8 cellular contexts compared by ENCODE assay signal in the genomic region with DNA sequence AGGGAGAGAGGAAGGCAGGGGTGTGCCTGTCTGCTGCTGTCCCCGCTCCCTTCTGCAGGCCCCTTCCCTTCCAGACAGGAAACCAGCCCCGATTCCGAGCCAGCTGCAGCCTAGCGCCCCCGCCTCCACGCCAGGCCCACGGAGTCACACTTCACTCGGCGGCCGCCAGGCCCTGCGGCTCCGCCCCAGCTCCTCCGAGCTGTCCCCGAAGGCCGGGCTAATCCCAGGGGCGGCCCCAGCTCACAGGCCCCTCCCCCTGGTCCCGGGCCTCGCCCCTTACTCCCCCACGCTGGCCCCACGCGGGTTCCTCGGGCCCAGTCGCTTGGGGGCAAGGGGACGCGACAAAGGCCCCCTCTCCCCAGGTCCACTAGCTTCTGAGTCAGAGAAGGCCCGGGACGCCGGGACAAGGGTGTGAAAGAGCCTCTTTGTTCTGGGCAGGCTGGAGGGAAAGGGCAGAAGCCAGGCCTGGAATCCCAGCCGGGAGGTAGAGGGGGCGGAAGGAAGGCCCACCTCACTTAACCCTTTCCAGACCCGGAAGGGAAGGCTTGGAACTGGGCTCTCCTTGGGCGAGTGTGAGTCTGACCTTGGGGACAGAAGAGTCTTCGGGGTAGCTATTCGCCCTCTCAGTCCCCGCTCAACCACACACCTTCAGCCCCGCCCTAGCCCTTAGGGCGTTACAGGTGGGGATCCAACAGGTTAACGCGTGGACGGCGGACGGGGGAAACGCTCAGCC. TPM values are rescaled to one million over a fixed set of nuclear protein-coding genes. Genes with fewer than 3 reads are reported as not detected.
A peak's percentile ranks its signal among the peaks of the same experiment; 100 is the strongest.
DNase-seq lines count a peak whose midpoint lies in the region; ATAC-seq and TF ChIP-seq lines count a peak whose summit lies in the region.

No MANE protein-coding gene starts in this region.

- H2AFZ ChIP-seq in KMS-11 (ENCODE audit: low read depth), result peak overlapping the region; percentile 75

- TF ChIP-seq CTCF in KMS-11 (conservative IDR thresholded peaks at IDR 0.05; ENCODE audit: low read depth, low read length) (no peak), body of pancreas (IDR thresholded peaks at IDR 0.05) (peak in 6 of 7 experiments; percentile 20 to 65 (median 55))

- 5 to 9% methylated on average over 9 to 41 of the region's 43 CpGs for WGBS in body of pancreas, 2 donors
- WGBS in iPS DF 6.9 (ENCODE audit: insufficient coverage, insufficient read length), result no CpG with 5 or more reads among the region's 43 CpGs

- peak overlapping the region; percentile 67 for H3K9ac ChIP-seq in KMS-11

- H3K27ac ChIP-seq in KMS-11 (0 out of 2 replicates have a peak overlapping the region, but pooled peaks have one; percentile 12), SJCRH30 (peak overlapping the region; percentile 100), body of pancreas (peak overlapping the region; percentile 95 to 98 (median 96)), iPS DF 6.9 (ENCODE audit: low read length) (no peak overlapping the region)

- H3K36me3 ChIP-seq in KMS-11 (ENCODE audit: insufficient read depth), result no peaks in the 10 kb centered on the region
- H3K36me3 ChIP-seq in SJCRH30, result peaks cover under 1% of the 10 kb centered on the region; the same call in 1 of the 2 replicates
- H3K36me3 ChIP-seq in body of pancreas (replicated peaks in 1 of 2; ENCODE audit: insufficient read depth in 1 of 2, low read depth in 2 of 2), result no peaks in the 10 kb centered on the region
- no peaks in the 10 kb centered on the region for H3K36me3 ChIP-seq in iPS DF 6.9 (ENCODE audit: control insufficient read depth, insufficient read depth, low read length)

- H3K27me3 ChIP-seq in KMS-11 (ENCODE audit: insufficient read depth, low read depth) (no peaks in the 10 kb centered on the region), SJCRH30 (no peaks in the 10 kb centered on the region), body of pancreas (no peaks in the 10 kb centered on the region), iPS DF 6.9 (ENCODE audit: control insufficient read depth, insufficient read depth, low read length) (no peaks in the 10 kb centered on the region)

- TF ChIP-seq POLR2A in body of pancreas (IDR thresholded peaks at IDR 0.05), result peak; percentile 68 to 81 (median 80)

- ATAC-seq in body of pancreas, result peak; percentile 81

- DNase-seq in SIG-M5 treated with dmso at 0.1 percent for 504 hours (lab: John Stamatoyannopoulos, UW; ENCODE audit: unreplicated experiment) (peak; percentile 24), SIG-M5 (lab: John Stamatoyannopoulos, UW) (no peak), H4 (ENCODE audit: low spot score) (peak; percentile 70), SJCRH30 (peak; percentile 97), body of pancreas (peak; percentile 84 to 91 (median 89)), iPS DF 6.9 (ENCODE audit: low read depth, low spot score) (no peak), retina (peak; percentile 91)

- peak overlapping the region; percentile 63 for H3K4me2 ChIP-seq in KMS-11

- intact Hi-C loops in body of pancreas (cut with DNase I), result no loop called here

- no peaks in the 10 kb centered on the region for H4K20me1 ChIP-seq in KMS-11 (ENCODE audit: insufficient read depth)

- H3K9me3 ChIP-seq in SJCRH30 (replicated peaks), result no peaks in the 10 kb centered on the region
- H3K9me3 ChIP-seq in body of pancreas, result no peaks in the 10 kb centered on the region
- H3K9me3 ChIP-seq in iPS DF 6.9 (ENCODE audit: control insufficient read depth, insufficient read depth, low read length), result no peaks in the 10 kb centered on the region

- H3K4me3 ChIP-seq in KMS-11 (IDR thresholded peaks at IDR 0.05; ENCODE audit: insufficient read depth, low read depth, low read length) (peak overlapping the region; percentile 87), SJCRH30 (peak overlapping the region; percentile 68), body of pancreas (peak overlapping the region; percentile 26 to 45), iPS DF 6.9 (ENCODE audit: low read length) (peak overlapping the region; percentile 93)

- H3K4me1 ChIP-seq in KMS-11 (ENCODE audit: low read depth, poor library complexity, severe bottlenecking) (peaks cover 12% of the 10 kb centered on the region), SJCRH30 (peaks cover 40% of the 10 kb centered on the region), body of pancreas (peaks cover 39% of the 10 kb centered on the region), iPS DF 6.9 (ENCODE audit: control insufficient read depth, insufficient read depth, low read length) (0 out of 2 replicates have a peak, but pooled peaks cover 4% of the 10 kb centered on the region)

- no peaks in the 10 kb centered on the region for H3K79me2 ChIP-seq in KMS-11 (ENCODE audit: insufficient read depth, low read depth)

RNA-seq across cellular contexts. Expression of a gene that starts 1.2 kb away (rescaled TPM):
- total RNA-seq in H4 (2014; rRNA removed; shearing (Covaris generic)), result 9.4 and 10.5 TPM in 2 replicates
- 47.4 and 50.4 TPM in 2 replicates for total RNA-seq in SJCRH30 (2014; rRNA removed; shearing (Covaris generic))
- total RNA-seq in body of pancreas, result 10 to 100 TPM; 36.1 to 80.8 TPM

RNA-seq across cellular contexts. Expression of a gene that starts 14.3 kb away (rescaled TPM):
- total RNA-seq in H4 (2014; rRNA removed; shearing (Covaris generic)), result 30.1 and 55.7 TPM in 2 replicates
- total RNA-seq in SJCRH30 (2014; rRNA removed; shearing (Covaris generic)), result 9.0 and 14.2 TPM in 2 replicates
- total RNA-seq in body of pancreas, result 10 to 100 TPM in 1 of 2 donors, 1 to 10 TPM in 1; 6.3 to 32.4 TPM

RNA-seq across cellular contexts. Expression of a gene that starts 17.7 kb away (rescaled TPM):
- 86.8 and 93.9 TPM in 2 replicates for total RNA-seq in H4 (2014; rRNA removed; shearing (Covaris generic))
- 40.7 and 40.8 TPM in 2 replicates for total RNA-seq in SJCRH30 (2014; rRNA removed; shearing (Covaris generic))
- 10 to 100 TPM; 35.3 to 56.3 TPM for total RNA-seq in body of pancreas

RNA-seq across cellular contexts. Expression of a gene that starts 19.0 kb away (rescaled TPM):
- 32.6 and 43.4 TPM in 2 replicates for total RNA-seq in H4 (2014; rRNA removed; shearing (Covaris generic))
- total RNA-seq in SJCRH30 (2014; rRNA removed; shearing (Covaris generic)), result 28.3 and 33.1 TPM in 2 replicates
- 10 to 100 TPM in 1 of 2 donors, under 1 TPM in 1; 0.99 to 14.3 TPM for total RNA-seq in body of pancreas

RNA-seq across cellular contexts. Expression of a gene that starts 19.1 kb away (rescaled TPM):
- 0.53 and 0.70 TPM in 2 replicates for total RNA-seq in H4 (2014; rRNA removed; shearing (Covaris generic))
- total RNA-seq in SJCRH30 (2014; rRNA removed; shearing (Covaris generic)), result 0.43 and 0.48 TPM in 2 replicates
- total RNA-seq in body of pancreas, result 1 to 10 TPM in 1 of 2 donors, under 1 TPM in 1; 0.33 to 1.6 TPM

Comparison
In these comparisons a context has a peak if more than half of its experiments do, and no peak if none do; other contexts are left out.
1. DNase-seq: peak in SIG-M5 treated with dmso at 0.1 percent for 504 hours (single experiment), H4 (single experiment), SJCRH30 (2 of 2), body of pancreas (4 of 4) and retina (single experiment); none in SIG-M5 (single experiment) and iPS DF 6.9 (single experiment).
2. H3K4me3 ChIP-seq: peak in every context shown above with its lines; median percentile 93 in iPS DF 6.9; 87 in KMS-11; 68 in SJCRH30; 36 in body of pancreas.